In the genomic region with DNA sequence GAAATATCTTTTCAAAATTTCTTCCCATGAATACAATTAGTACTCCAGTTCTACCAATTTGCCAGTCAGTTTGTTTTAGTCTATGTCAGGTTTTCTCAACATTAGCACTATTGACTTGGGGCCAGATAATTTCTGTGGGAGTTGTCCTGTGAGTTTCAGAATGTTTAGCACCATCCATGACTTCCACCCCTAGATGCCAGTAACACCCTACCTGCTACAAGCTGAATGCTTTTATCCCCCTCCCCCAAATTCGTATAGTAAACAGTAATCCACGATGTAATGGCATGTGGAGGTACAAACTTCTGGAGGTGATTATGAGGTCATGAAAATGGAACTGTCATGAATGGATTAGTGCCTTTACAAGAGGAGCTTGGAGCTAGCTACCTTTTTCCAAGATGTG, we compare ENCODE assay signal across 2 cellular contexts.
TF ChIP-seq lines count a peak whose summit lies in the region.

No MANE protein-coding gene starts in this region.

TF ChIP-seq in GM23338, 12 proteins besides CTCF, POLR2A, EP300 and RAD21 (continued from another document):
- TF ChIP-seq, protein P1, sequence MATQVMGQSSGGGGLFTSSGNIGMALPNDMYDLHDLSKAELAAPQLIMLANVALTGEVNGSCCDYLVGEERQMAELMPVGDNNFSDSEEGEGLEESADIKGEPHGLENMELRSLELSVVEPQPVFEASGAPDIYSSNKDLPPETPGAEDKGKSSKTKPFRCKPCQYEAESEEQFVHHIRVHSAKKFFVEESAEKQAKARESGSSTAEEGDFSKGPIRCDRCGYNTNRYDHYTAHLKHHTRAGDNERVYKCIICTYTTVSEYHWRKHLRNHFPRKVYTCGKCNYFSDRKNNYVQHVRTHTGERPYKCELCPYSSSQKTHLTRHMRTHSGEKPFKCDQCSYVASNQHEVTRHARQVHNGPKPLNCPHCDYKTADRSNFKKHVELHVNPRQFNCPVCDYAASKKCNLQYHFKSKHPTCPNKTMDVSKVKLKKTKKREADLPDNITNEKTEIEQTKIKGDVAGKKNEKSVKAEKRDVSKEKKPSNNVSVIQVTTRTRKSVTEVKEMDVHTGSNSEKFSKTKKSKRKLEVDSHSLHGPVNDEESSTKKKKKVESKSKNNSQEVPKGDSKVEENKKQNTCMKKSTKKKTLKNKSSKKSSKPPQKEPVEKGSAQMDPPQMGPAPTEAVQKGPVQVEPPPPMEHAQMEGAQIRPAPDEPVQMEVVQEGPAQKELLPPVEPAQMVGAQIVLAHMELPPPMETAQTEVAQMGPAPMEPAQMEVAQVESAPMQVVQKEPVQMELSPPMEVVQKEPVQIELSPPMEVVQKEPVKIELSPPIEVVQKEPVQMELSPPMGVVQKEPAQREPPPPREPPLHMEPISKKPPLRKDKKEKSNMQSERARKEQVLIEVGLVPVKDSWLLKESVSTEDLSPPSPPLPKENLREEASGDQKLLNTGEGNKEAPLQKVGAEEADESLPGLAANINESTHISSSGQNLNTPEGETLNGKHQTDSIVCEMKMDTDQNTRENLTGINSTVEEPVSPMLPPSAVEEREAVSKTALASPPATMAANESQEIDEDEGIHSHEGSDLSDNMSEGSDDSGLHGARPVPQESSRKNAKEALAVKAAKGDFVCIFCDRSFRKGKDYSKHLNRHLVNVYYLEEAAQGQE (IDR thresholded peaks at IDR 0.05; ENCODE audit: unreplicated experiment) = no peak
- TF ChIP-seq ZNF114 (CRISPR knock-in tag; IDR thresholded peaks at IDR 0.05) = no peak
- TF ChIP-seq POLR2AphosphoS5 (IDR thresholded peaks at IDR 0.05; ENCODE audit: low read depth) = no peak
- no peak for TF ChIP-seq EZH2 (IDR thresholded peaks at IDR 0.05; ENCODE audit: low read depth, unreplicated experiment)
- no peak for TF ChIP-seq JUNB (IDR thresholded peaks at IDR 0.05; ENCODE audit: unreplicated experiment)
- TF ChIP-seq NANOG (IDR thresholded peaks at IDR 0.05; ENCODE audit: borderline replicate concordance) = no peak

TF ChIP-seq in H1, 55 proteins besides CTCF, POLR2A, EP300 and RAD21 (continued from another document):
- TF ChIP-seq, protein P2, sequence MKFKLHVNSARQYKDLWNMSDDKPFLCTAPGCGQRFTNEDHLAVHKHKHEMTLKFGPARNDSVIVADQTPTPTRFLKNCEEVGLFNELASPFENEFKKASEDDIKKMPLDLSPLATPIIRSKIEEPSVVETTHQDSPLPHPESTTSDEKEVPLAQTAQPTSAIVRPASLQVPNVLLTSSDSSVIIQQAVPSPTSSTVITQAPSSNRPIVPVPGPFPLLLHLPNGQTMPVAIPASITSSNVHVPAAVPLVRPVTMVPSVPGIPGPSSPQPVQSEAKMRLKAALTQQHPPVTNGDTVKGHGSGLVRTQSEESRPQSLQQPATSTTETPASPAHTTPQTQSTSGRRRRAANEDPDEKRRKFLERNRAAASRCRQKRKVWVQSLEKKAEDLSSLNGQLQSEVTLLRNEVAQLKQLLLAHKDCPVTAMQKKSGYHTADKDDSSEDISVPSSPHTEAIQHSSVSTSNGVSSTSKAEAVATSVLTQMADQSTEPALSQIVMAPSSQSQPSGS (IDR thresholded peaks at IDR 0.05; ENCODE audit: low read length) = no peak
- no peak for TF ChIP-seq BACH1 (IDR thresholded peaks at IDR 0.05; ENCODE audit: low read length)
- no peak for TF ChIP-seq TAF1 (IDR thresholded peaks at IDR 0.05; ENCODE audit: low read depth, low read length)
- no peak for TF ChIP-seq HDAC6 (IDR thresholded peaks at IDR 0.05; ENCODE audit: low read depth, low read length)
- no peak for TF ChIP-seq PHF8 (conservative IDR thresholded peaks at IDR 0.05; ENCODE audit: low read depth, low read length)
- no peak for TF ChIP-seq BCL11A (IDR thresholded peaks at IDR 0.05; ENCODE audit: low read depth in 2 of 2, low read length in 2 of 2)
- no peak for TF ChIP-seq SIX5 (IDR thresholded peaks at IDR 0.05; ENCODE audit: low read depth, low read length)
- TF ChIP-seq, protein P3, sequence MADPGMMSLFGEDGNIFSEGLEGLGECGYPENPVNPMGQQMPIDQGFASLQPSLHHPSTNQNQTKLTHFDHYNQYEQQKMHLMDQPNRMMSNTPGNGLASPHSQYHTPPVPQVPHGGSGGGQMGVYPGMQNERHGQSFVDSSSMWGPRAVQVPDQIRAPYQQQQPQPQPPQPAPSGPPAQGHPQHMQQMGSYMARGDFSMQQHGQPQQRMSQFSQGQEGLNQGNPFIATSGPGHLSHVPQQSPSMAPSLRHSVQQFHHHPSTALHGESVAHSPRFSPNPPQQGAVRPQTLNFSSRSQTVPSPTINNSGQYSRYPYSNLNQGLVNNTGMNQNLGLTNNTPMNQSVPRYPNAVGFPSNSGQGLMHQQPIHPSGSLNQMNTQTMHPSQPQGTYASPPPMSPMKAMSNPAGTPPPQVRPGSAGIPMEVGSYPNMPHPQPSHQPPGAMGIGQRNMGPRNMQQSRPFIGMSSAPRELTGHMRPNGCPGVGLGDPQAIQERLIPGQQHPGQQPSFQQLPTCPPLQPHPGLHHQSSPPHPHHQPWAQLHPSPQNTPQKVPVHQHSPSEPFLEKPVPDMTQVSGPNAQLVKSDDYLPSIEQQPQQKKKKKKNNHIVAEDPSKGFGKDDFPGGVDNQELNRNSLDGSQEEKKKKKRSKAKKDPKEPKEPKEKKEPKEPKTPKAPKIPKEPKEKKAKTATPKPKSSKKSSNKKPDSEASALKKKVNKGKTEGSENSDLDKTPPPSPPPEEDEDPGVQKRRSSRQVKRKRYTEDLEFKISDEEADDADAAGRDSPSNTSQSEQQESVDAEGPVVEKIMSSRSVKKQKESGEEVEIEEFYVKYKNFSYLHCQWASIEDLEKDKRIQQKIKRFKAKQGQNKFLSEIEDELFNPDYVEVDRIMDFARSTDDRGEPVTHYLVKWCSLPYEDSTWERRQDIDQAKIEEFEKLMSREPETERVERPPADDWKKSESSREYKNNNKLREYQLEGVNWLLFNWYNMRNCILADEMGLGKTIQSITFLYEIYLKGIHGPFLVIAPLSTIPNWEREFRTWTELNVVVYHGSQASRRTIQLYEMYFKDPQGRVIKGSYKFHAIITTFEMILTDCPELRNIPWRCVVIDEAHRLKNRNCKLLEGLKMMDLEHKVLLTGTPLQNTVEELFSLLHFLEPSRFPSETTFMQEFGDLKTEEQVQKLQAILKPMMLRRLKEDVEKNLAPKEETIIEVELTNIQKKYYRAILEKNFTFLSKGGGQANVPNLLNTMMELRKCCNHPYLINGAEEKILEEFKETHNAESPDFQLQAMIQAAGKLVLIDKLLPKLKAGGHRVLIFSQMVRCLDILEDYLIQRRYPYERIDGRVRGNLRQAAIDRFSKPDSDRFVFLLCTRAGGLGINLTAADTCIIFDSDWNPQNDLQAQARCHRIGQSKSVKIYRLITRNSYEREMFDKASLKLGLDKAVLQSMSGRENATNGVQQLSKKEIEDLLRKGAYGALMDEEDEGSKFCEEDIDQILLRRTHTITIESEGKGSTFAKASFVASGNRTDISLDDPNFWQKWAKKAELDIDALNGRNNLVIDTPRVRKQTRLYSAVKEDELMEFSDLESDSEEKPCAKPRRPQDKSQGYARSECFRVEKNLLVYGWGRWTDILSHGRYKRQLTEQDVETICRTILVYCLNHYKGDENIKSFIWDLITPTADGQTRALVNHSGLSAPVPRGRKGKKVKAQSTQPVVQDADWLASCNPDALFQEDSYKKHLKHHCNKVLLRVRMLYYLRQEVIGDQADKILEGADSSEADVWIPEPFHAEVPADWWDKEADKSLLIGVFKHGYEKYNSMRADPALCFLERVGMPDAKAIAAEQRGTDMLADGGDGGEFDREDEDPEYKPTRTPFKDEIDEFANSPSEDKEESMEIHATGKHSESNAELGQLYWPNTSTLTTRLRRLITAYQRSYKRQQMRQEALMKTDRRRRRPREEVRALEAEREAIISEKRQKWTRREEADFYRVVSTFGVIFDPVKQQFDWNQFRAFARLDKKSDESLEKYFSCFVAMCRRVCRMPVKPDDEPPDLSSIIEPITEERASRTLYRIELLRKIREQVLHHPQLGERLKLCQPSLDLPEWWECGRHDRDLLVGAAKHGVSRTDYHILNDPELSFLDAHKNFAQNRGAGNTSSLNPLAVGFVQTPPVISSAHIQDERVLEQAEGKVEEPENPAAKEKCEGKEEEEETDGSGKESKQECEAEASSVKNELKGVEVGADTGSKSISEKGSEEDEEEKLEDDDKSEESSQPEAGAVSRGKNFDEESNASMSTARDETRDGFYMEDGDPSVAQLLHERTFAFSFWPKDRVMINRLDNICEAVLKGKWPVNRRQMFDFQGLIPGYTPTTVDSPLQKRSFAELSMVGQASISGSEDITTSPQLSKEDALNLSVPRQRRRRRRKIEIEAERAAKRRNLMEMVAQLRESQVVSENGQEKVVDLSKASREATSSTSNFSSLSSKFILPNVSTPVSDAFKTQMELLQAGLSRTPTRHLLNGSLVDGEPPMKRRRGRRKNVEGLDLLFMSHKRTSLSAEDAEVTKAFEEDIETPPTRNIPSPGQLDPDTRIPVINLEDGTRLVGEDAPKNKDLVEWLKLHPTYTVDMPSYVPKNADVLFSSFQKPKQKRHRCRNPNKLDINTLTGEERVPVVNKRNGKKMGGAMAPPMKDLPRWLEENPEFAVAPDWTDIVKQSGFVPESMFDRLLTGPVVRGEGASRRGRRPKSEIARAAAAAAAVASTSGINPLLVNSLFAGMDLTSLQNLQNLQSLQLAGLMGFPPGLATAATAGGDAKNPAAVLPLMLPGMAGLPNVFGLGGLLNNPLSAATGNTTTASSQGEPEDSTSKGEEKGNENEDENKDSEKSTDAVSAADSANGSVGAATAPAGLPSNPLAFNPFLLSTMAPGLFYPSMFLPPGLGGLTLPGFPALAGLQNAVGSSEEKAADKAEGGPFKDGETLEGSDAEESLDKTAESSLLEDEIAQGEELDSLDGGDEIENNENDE (IDR thresholded peaks at IDR 0.05; ENCODE audit: insufficient replicate concordance, low read length) = no peak
- no peak for TF ChIP-seq GTF2F1 (IDR thresholded peaks at IDR 0.05; ENCODE audit: borderline replicate concordance, low read depth, low read length)
- TF ChIP-seq KDM5A (IDR thresholded peaks at IDR 0.05; ENCODE audit: low read length) = no peak
